15 cellular contexts compared by ENCODE assay signal in the genomic region with DNA sequence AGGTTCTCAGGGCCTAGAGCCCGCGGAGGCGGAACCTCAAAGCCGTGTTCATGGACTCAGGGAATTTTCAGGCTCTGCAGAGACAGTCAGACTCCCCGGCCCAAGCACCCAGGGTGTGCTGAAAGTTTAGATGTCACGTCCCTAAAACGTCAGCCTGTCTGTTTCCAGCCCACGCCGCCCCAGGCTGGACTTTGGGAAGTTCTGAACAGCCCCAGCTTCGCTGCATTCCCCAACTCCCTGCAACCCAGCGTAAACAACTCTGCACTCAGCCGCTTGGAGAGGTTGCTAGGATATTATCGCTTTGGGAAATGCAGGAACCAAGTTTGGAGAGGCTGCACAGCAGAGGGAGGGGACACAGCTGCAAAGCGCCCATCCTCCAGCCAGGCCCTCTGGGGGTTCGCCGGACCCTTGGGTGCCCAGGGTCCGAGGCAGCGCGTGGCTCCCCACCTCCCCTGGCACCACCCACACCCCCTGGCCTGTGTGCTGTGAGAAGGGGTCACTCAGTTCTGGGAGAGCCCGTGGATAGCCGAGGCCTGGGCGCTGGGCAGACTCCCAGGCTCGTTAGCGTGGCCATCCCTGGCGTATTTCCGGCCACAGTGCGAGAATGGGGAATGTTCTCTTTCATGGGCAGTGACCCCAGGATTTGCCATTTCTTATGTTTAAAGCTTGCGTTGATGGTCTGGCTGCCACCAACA.
DNase-seq lines count a peak whose midpoint lies in the region; ATAC-seq and TF ChIP-seq lines count a peak whose summit lies in the region.
"Had no signal": no experiment of that assay in that cellular context is flagged by ENCODE, and none has a peak within 500 bp of the region (broad histone marks: within the 10 kb centered on the region; RNA-seq: fewer than 3 reads in every experiment).

No MANE protein-coding gene starts in this region.

- no TSS peak for BruUV-seq in Caco-2 (replicated peaks; lab: Mats Ljungman, UMichigan)

- H3K4me1 ChIP-seq in Caco-2: peaks cover 21% of the 10 kb centered on the region
- peaks cover 4 to 6% of the 10 kb centered on the region in 2 donors for H3K4me1 ChIP-seq in left lung
- peaks cover 0 to 12% (median 5%) of the 10 kb centered on the region in 4 donors for H3K4me1 ChIP-seq in sigmoid colon

- no peak overlapping the region for H3K4me3 Mint-ChIP-seq in Caco-2 (ENCODE audit: unreplicated experiment)
- no peak overlapping the region for H3K4me3 Mint-ChIP-seq in activated CD8-positive, alpha-beta T cell treated with anti-CD3 and anti-CD28 coated beads, Interleukin-2, amount 10 ng/mL, durations not matched to agents 7 days and 5 days
- H3K4me3 Mint-ChIP-seq: activated CD4-positive, alpha-beta T cell treated with anti-CD3 and anti-CD28 coated beads, Interleukin-2, amount 10 ng/mL, durations not matched to agents 7 days and 5 days had no signal

- WGBS in sigmoid colon, 2 donors: 40 to 49% methylated on average over 28 of the region's 28 CpGs

- peak; percentile 73 to 80 for DNase-seq in Caco-2
- DNase-seq in cardiac fibroblast (ENCODE audit: low read depth in 2 of 2): peak; percentile 33 to 93
- peak; percentile 72 to 76 for DNase-seq in left lung
- peak; percentile 66 for DNase-seq in sigmoid colon
- DNase-seq in activated CD8-positive, alpha-beta T cell treated with anti-CD3 and anti-CD28 coated beads, Interleukin-2, amount 10 ng/mL, durations not matched to agents 7 days and 5 days: no peak
- no peak for DNase-seq in RWPE1 (ENCODE audit: low spot score)
- DNase-seq: activated CD4-positive, alpha-beta T cell treated with anti-CD3 and anti-CD28 coated beads, Interleukin-2, amount 10 ng/mL, durations not matched to agents 7 days and 5 days; H7; NCI-H510A treated with DMSO at 0.1 percent for 48 hours; stimulated activated naive CD4-positive, alpha-beta T cell had no signal

- peaks cover 29% of the 10 kb centered on the region for H3K4me1 Mint-ChIP-seq in Caco-2 (ENCODE audit: low read depth, unreplicated experiment)
- H3K4me1 Mint-ChIP-seq in activated CD8-positive, alpha-beta T cell treated with anti-CD3 and anti-CD28 coated beads, Interleukin-2, amount 10 ng/mL, durations not matched to agents 7 days and 5 days (ENCODE audit: low read depth): no peaks in the 10 kb centered on the region
- H3K4me1 Mint-ChIP-seq: activated CD4-positive, alpha-beta T cell treated with anti-CD3 and anti-CD28 coated beads, Interleukin-2, amount 10 ng/mL, durations not matched to agents 7 days and 5 days had no signal

- CTCF ChIA-PET in Caco-2 (lab: Charles Lee): interaction anchor here (0.7 to 1.4 kb wide), 6 partner anchors 10 to 38 kb away, joined by 4 to 9 read pairs (median 5); no protein-coding TSS in a partner anchor
- CTCF ChIA-PET in activated CD8-positive, alpha-beta T cell treated with anti-CD3 and anti-CD28 coated beads, Interleukin-2, amount 10 ng/mL, durations not matched to agents 7 days and 5 days (lab: Charles Lee): interaction anchor here (0.6 kb wide), 1 partner anchor 21 kb away, joined by 3 read pairs; no protein-coding TSS in a partner anchor
- CTCF ChIA-PET in RWPE1 (lab: Yijun Ruan, JAX): interaction anchor here (0.7 kb wide), 1 partner anchor 8 kb away, joined by 4 read pairs; no protein-coding TSS in a partner anchor

- H3K36me3 ChIP-seq in Caco-2 (ENCODE audit: control insufficient read depth, insufficient read depth, low read length): no peaks in the 10 kb centered on the region
- H3K36me3 ChIP-seq in left lung: no peaks in the 10 kb centered on the region
- H3K36me3 ChIP-seq in sigmoid colon: no peaks in the 10 kb centered on the region

- no peaks in the 10 kb centered on the region for H3K27me3 Mint-ChIP-seq in Caco-2 (ENCODE audit: insufficient read depth, unreplicated experiment)
- peaks cover under 1% of the 10 kb centered on the region for H3K27me3 Mint-ChIP-seq in activated CD8-positive, alpha-beta T cell treated with anti-CD3 and anti-CD28 coated beads, Interleukin-2, amount 10 ng/mL, durations not matched to agents 7 days and 5 days (ENCODE audit: low read depth)

- H3K27ac ChIP-seq in left lung (peak overlapping the region; percentile 57 to 77), sigmoid colon (peak overlapping the region; percentile 34 to 75 (median 48)), RWPE1 (no peak overlapping the region)
- H3K27ac ChIP-seq: SK-N-MC had no signal

- H3K4me3 ChIP-seq in Caco-2 (ENCODE audit: low read depth, low read length): no peak overlapping the region
- H3K4me3 ChIP-seq in cardiac fibroblast (replicated peaks in 1 of 2; ENCODE audit: low read depth in 2 of 2, low read length in 2 of 2): no peak overlapping the region
- H3K4me3 ChIP-seq in left lung: no peak overlapping the region
- peak overlapping the region in 2 of 4 donors; percentile 17 to 26 for H3K4me3 ChIP-seq in sigmoid colon
- H3K4me3 ChIP-seq: SK-N-MC had no signal

- H3K36me3 Mint-ChIP-seq in Caco-2 (ENCODE audit: insufficient read depth, unreplicated experiment): no peaks in the 10 kb centered on the region
- H3K36me3 Mint-ChIP-seq in activated CD8-positive, alpha-beta T cell treated with anti-CD3 and anti-CD28 coated beads, Interleukin-2, amount 10 ng/mL, durations not matched to agents 7 days and 5 days (ENCODE audit: low read depth): no peaks in the 10 kb centered on the region
- H3K36me3 Mint-ChIP-seq: activated naive CD4-positive, alpha-beta T cell treated with anti-CD3 and anti-CD28 coated beads, Interleukin-2, amount 50 U/mL, for 72 hours had no signal

- TF ChIP-seq EP300 in sigmoid colon (IDR thresholded peaks at IDR 0.05): no peak

- TF ChIP-seq CTCF in Caco-2 (IDR thresholded peaks at IDR 0.05; ENCODE audit: insufficient read depth in 1 of 2, low read depth in 1 of 2, low read length in 1 of 2, severe bottlenecking in 1 of 2, unreplicated experiment in 1 of 2) (no peak), cardiac fibroblast (IDR thresholded peaks at IDR 0.05; ENCODE audit: low read depth, low read length) (no peak), left lung (IDR thresholded peaks at IDR 0.05) (no peak), sigmoid colon (IDR thresholded peaks at IDR 0.05) (no peak), RWPE1 (conservative IDR thresholded peaks at IDR 0.05; ENCODE audit: low read depth) (no peak)

- intact Hi-C loops in Caco-2 (cut with micrococcal nuclease; ENCODE audit: unreplicated experiment): no loop called here
- intact Hi-C loops in left lung (cut with DNase I): no loop called here
- intact Hi-C loops in sigmoid colon (cut with DNase I): no loop called here

- H3K9me3 ChIP-seq in Caco-2 (no peaks in the 10 kb centered on the region), left lung (no peaks in the 10 kb centered on the region), sigmoid colon (no peaks in the 10 kb centered on the region)

- ATAC-seq in left lung (peak; percentile 96), esophagus mucosa (no peak), HG03521 (IDR thresholded peaks at IDR 0.05; ENCODE audit: unreplicated experiment) (no peak)
- ATAC-seq in activated CD8-positive, alpha-beta T cell treated with anti-CD3 and anti-CD28 coated beads, Interleukin-2, amount 10 ng/mL, durations not matched to agents 7 days and 5 days: no peak
- ATAC-seq: activated naive CD4-positive, alpha-beta T cell treated with anti-CD3 and anti-CD28 coated beads, Interleukin-2, amount 50 U/mL, for 72 hours; left colon had no signal

- H3K27me3 ChIP-seq in Caco-2 (replicated peaks; ENCODE audit: control insufficient read depth, insufficient read depth, low read length) (no peaks in the 10 kb centered on the region), left lung (peaks cover 0 to 27% of the 10 kb centered on the region in 2 donors), sigmoid colon (no peaks in the 10 kb centered on the region)

- no peak for TF ChIP-seq POLR2A in sigmoid colon (IDR thresholded peaks at IDR 0.05)

- H3K27ac Mint-ChIP-seq in Caco-2 (ENCODE audit: unreplicated experiment): peak overlapping the region; percentile 22
- H3K27ac Mint-ChIP-seq in activated CD8-positive, alpha-beta T cell treated with anti-CD3 and anti-CD28 coated beads, Interleukin-2, amount 10 ng/mL, durations not matched to agents 7 days and 5 days: no peak overlapping the region
- H3K27ac Mint-ChIP-seq: activated CD4-positive, alpha-beta T cell treated with anti-CD3 and anti-CD28 coated beads, Interleukin-2, amount 10 ng/mL, durations not matched to agents 7 days and 5 days; activated naive CD4-positive, alpha-beta T cell treated with anti-CD3 and anti-CD28 coated beads, Interleukin-2, amount 50 U/mL, for 72 hours had no signal

- POLR2A ChIA-PET in Caco-2 (lab: Charles Lee) (no interaction called here), RWPE1 (lab: Yijun Ruan, JAX; ENCODE audit: low non-redundant PET) (no interaction called here)
- POLR2A ChIA-PET in activated CD8-positive, alpha-beta T cell treated with anti-CD3 and anti-CD28 coated beads, Interleukin-2, amount 10 ng/mL, durations not matched to agents 7 days and 5 days (lab: Charles Lee): no interaction called here

- peaks cover 11% of the 10 kb centered on the region for H3K9me3 Mint-ChIP-seq in Caco-2 (ENCODE audit: unreplicated experiment)
- H3K9me3 Mint-ChIP-seq in activated CD8-positive, alpha-beta T cell treated with anti-CD3 and anti-CD28 coated beads, Interleukin-2, amount 10 ng/mL, durations not matched to agents 7 days and 5 days (ENCODE audit: insufficient read depth): no peaks in the 10 kb centered on the region
- H3K9me3 Mint-ChIP-seq: activated CD4-positive, alpha-beta T cell treated with anti-CD3 and anti-CD28 coated beads, Interleukin-2, amount 10 ng/mL, durations not matched to agents 7 days and 5 days; activated naive CD4-positive, alpha-beta T cell treated with anti-CD3 and anti-CD28 coated beads, Interleukin-2, amount 50 U/mL, for 72 hours had no signal

Comparison
In these comparisons a context has a peak if more than half of its experiments do, and no peak if none do; other contexts are left out.
1. DNase-seq: peak in Caco-2 (2 of 2), cardiac fibroblast (2 of 2), left lung (2 of 2) and sigmoid colon (single experiment); none in activated CD8-positive, alpha-beta T cell treated with anti-CD3 and anti-CD28 coated beads, Interleukin-2, amount 10 ng/mL, durations not matched to agents 7 days and 5 days (single experiment) and RWPE1 (single experiment).